Comparison of ENCODE assay signal across 15 cellular contexts in genomic region chr13:33869005-33869404, GRCh38.
"Had no signal": no experiment of that assay in that cellular context is flagged by ENCODE, and none has a peak within 500 bp of the region (broad histone marks: within the 10 kb centered on the region; RNA-seq: fewer than 3 reads in every experiment).

No MANE protein-coding gene starts in this region.

- H3K27ac ChIP-seq: cardiac muscle cell, gastroesophageal sphincter, neutrophil, tibial nerve had no signal

- H3K27me3 ChIP-seq: cardiac muscle cell, gastroesophageal sphincter, neutrophil, tibial nerve had no signal

- H3K36me3 ChIP-seq: cardiac muscle cell, gastroesophageal sphincter, neutrophil, tibial nerve had no signal

- H3K27ac Mint-ChIP-seq: activated B cell treated with CpG ODN at 0.5 μM for 24 hours; activated CD4-positive, alpha-beta T cell treated with anti-CD3 and anti-CD28 coated beads, Interleukin-2, amount 10 ng/mL, durations not matched to agents 24 days and 14 days; activated T-helper 17 cell treated with anti-CD3 and anti-CD28 coated beads, Interleukin-2, amount 50 U/mL, for 72 hours; naive thymus-derived CD4-positive, alpha-beta T cell had no signal

- ATAC-seq: activated T-helper 17 cell treated with anti-CD3 and anti-CD28 coated beads, Interleukin-2, amount 50 U/mL, for 72 hours; gastroesophageal sphincter; naive thymus-derived CD4-positive, alpha-beta T cell; right cardiac atrium had no signal

- H3K9me3 ChIP-seq: gastroesophageal sphincter, neutrophil, tibial nerve had no signal

- H3K4me1 ChIP-seq: gastroesophageal sphincter, tibial nerve had no signal

- H3K9me3 Mint-ChIP-seq: activated B cell treated with CpG ODN at 0.5 μM for 24 hours; activated T-helper 17 cell treated with anti-CD3 and anti-CD28 coated beads, Interleukin-2, amount 50 U/mL, for 72 hours had no signal

- H3K27me3 Mint-ChIP-seq: activated B cell treated with CpG ODN at 0.5 μM for 24 hours; activated CD4-positive, alpha-beta T cell treated with anti-CD3 and anti-CD28 coated beads, Interleukin-2, amount 10 ng/mL, durations not matched to agents 24 days and 14 days; activated T-helper 17 cell treated with anti-CD3 and anti-CD28 coated beads, Interleukin-2, amount 50 U/mL, for 72 hours; naive thymus-derived CD4-positive, alpha-beta T cell had no signal

- DNase-seq: activated B cell treated with CpG ODN at 0.5 μM for 24 hours; activated CD4-positive, alpha-beta T cell treated with anti-CD3 and anti-CD28 coated beads, Interleukin-2, amount 10 ng/mL, durations not matched to agents 24 days and 14 days; activated naive CD4-positive, alpha-beta T cell treated with anti-CD3 and anti-CD28 coated beads, Interleukin-2, amount 50 U/mL, for 16 hours; amniotic stem cell; naive thymus-derived CD4-positive, alpha-beta T cell; posterior cingulate gyrus; right cardiac atrium; T-helper 2 cell had no signal

- H3K4me3 Mint-ChIP-seq: activated B cell treated with CpG ODN at 0.5 μM for 24 hours; activated CD4-positive, alpha-beta T cell treated with anti-CD3 and anti-CD28 coated beads, Interleukin-2, amount 10 ng/mL, durations not matched to agents 24 days and 14 days; activated T-helper 17 cell treated with anti-CD3 and anti-CD28 coated beads, Interleukin-2, amount 50 U/mL, for 72 hours; naive thymus-derived CD4-positive, alpha-beta T cell had no signal

- H3K4me1 Mint-ChIP-seq: activated CD4-positive, alpha-beta T cell treated with anti-CD3 and anti-CD28 coated beads, Interleukin-2, amount 10 ng/mL, durations not matched to agents 24 days and 14 days; activated T-helper 17 cell treated with anti-CD3 and anti-CD28 coated beads, Interleukin-2, amount 50 U/mL, for 72 hours had no signal

- H3K4me3 ChIP-seq: cardiac muscle cell, gastroesophageal sphincter, lung, smooth muscle cell, tibial nerve had no signal
